ENCODE assay signal across 8 cellular contexts in the genomic region with DNA sequence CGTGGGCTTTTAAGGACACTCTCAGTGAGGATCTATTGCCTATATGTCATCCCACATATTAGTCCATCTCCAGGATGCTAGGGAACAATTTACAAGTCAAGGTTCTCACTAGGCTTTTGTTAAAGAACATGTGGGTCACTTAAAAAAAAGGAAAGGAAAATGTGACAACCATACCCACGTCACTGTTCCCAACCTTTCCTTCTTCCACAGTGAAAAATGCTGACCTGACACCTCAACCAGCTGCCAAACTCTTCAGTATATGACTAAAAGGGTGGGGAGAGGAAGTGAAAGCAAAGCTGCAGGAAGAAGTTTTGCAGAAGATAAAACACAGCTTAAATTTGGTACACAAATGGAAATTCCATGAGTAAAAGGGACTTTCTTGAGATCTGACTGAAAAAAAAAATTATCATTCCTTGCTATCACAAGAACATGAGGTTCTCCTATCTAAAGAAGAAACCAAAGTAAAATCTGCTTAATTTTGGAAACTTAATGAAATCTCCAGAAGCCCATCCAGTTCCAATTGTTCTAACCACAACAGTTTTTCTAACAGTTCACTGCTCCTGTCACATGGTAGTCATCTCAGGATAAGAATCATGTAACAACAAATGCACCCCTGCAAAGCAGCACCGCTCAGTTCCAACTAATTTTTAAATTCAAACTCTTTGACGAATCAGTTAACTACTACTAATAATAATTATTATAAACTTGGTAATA.
DNase-seq lines count a peak whose midpoint lies in the region; ATAC-seq and TF ChIP-seq lines count a peak whose summit lies in the region.

No MANE protein-coding gene starts in this region.

- no peaks in the 10 kb centered on the region for H3K9me3 ChIP-seq in esophagus muscularis mucosa

- TF ChIP-seq CTCF in esophagus muscularis mucosa (IDR thresholded peaks at IDR 0.05), result no peak
- TF ChIP-seq CTCF in omental fat pad (IDR thresholded peaks at IDR 0.05), result no peak

- H3K4me1 ChIP-seq in esophagus muscularis mucosa, result peaks cover 14 to 30% (median 24%) of the 10 kb centered on the region in 4 donors

- peak overlapping the region; percentile 50 to 70 (median 64) for H3K27ac ChIP-seq in esophagus muscularis mucosa (replicated peaks in 1 of 4)

- TF ChIP-seq POLR2A in esophagus muscularis mucosa (IDR thresholded peaks at IDR 0.05; ENCODE audit: low read depth), result no peak

- peak; percentile 59 for DNase-seq in AG08395 (ENCODE audit: low spot score)
- DNase-seq in RPMI7951 (ENCODE audit: low read depth), result peak; percentile 74
- no peak for DNase-seq in esophagus muscularis mucosa (ENCODE audit: extremely low spot score)
- no peak for DNase-seq in omental fat pad (ENCODE audit: low spot score)
- no peak for DNase-seq in stimulated activated naive CD4-positive, alpha-beta T cell treated with Interleukin-2 at 50 U/mL for 16 hours (lab: John Stamatoyannopoulos, UW)
- DNase-seq in effector CD4-positive, alpha-beta T cell, result no peak
- no peak for DNase-seq in NCI-H187 treated with DMSO at 0.1 percent for 48 hours (lab: John Stamatoyannopoulos, UW)

- TF ChIP-seq EP300 in esophagus muscularis mucosa (IDR thresholded peaks at IDR 0.05), result no peak

- ATAC-seq in GM21381 (IDR thresholded peaks at IDR 0.05; ENCODE audit: unreplicated experiment) (peak; percentile 60), omental fat pad (ENCODE audit: low FRiP score) (peak; percentile 51)

- no peak overlapping the region for H3K4me3 ChIP-seq in esophagus muscularis mucosa

- no peaks in the 10 kb centered on the region for H3K27me3 ChIP-seq in esophagus muscularis mucosa

- intact Hi-C loops in esophagus muscularis mucosa (cut with DNase I), result loop anchor here (2.0 kb wide), 1 partner anchor 311 kb away; no protein-coding TSS in a partner anchor

- 56% methylated on average over 4 of the region's 4 CpGs for WGBS in esophagus muscularis mucosa

- H3K36me3 ChIP-seq in esophagus muscularis mucosa, result no peaks in the 10 kb centered on the region

Comparison
In these comparisons a context has a peak if more than half of its experiments do, and no peak if none do; other contexts are left out.
1. DNase-seq: peak in AG08395 (single experiment) and RPMI7951 (single experiment); none in esophagus muscularis mucosa (single experiment), omental fat pad (single experiment), stimulated activated naive CD4-positive, alpha-beta T cell treated with Interleukin-2 at 50 U/mL for 16 hours (single experiment), effector CD4-positive, alpha-beta T cell (single experiment) and NCI-H187 treated with DMSO at 0.1 percent for 48 hours (single experiment).